In genomic region chr2:142300517-142300916, GRCh38 we compare ENCODE assay signal across 17 cellular contexts.
"Had no signal": no experiment of that assay in that cellular context is flagged by ENCODE, and none has a peak within 500 bp of the region (broad histone marks: within the 10 kb centered on the region; RNA-seq: fewer than 3 reads in every experiment).

No MANE protein-coding gene starts in this region.

- H3K27me3 ChIP-seq: esophagus squamous epithelium, gastroesophageal sphincter, right lobe of liver, testis, tibial nerve had no signal

- DNase-seq: effector memory CD8-positive, alpha-beta T cell; esophagus squamous epithelium; foreskin fibroblast; left colon; mesendoderm; naive thymus-derived CD4-positive, alpha-beta T cell; nephron progenitor cell; retina; right lobe of liver; stimulated activated CD4-positive, alpha-beta T cell treated with anti-CD3 and anti-CD28 coated beads, Interleukin-4, amount 100 ng/mL, for 4 hours; stimulated activated naive B cell treated with anti-CD40 and anti-IgM and Interleukin-4, amounts not matched to agents 10 μg/mL and 1 μg/mL and 100 μg/mL, for 72 hours; stimulated activated naive CD8-positive, alpha-beta T cell treated with anti-CD3 and anti-CD28 coated beads, Interleukin-15, amount 100 ng/mL, for 72 hours; testis had no signal

- H2AFZ ChIP-seq: parathyroid adenoma had no signal

- H3K4me3 ChIP-seq: esophagus squamous epithelium, gastroesophageal sphincter, prostate gland, right lobe of liver, testis, tibial nerve had no signal

- H3K9ac ChIP-seq: parathyroid adenoma had no signal

- H3K4me1 ChIP-seq: esophagus squamous epithelium, gastroesophageal sphincter, parathyroid adenoma, prostate gland, right lobe of liver, testis, tibial nerve had no signal

- H3K9me3 ChIP-seq: esophagus squamous epithelium, prostate gland, right lobe of liver, testis, tibial nerve had no signal

- H3K27ac ChIP-seq: esophagus squamous epithelium, gastroesophageal sphincter, parathyroid adenoma, prostate gland, right lobe of liver, testis, tibial nerve had no signal

- H3K36me3 ChIP-seq: esophagus squamous epithelium, gastroesophageal sphincter, prostate gland, right lobe of liver, tibial nerve had no signal

- H3K79me2 ChIP-seq: parathyroid adenoma had no signal
